ENCODE assay signal across 28 cellular contexts in genomic region chr10:24596531-24596930, GRCh38.
"Had no signal": no experiment of that assay in that cellular context is flagged by ENCODE, and none has a peak within 500 bp of the region (broad histone marks: within the 10 kb centered on the region; RNA-seq: fewer than 3 reads in every experiment).

No MANE protein-coding gene starts in this region.

- H3K27ac Mint-ChIP-seq: natural killer cell; nephron; neural progenitor cell; progenitor cell of endocrine pancreas; stimulated activated effector memory CD8-positive, alpha-beta T cell treated with anti-CD3 and anti-CD28 coated beads, Interleukin-12 subunit alpha, Interleukin-12 subunit beta, amount 100 ng/mL, for 72 hours; stimulated activated naive B cell treated with anti-CD40 and anti-IgM and Interleukin-4, amounts not matched to agents 10 μg/mL and 1 μg/mL and 100 μg/mL, for 72 hours; stimulated activated naive CD8-positive, alpha-beta T cell treated with anti-CD3 and anti-CD28 coated beads, Interleukin-15, Interleukin-2, amounts not matched to agents 100 ng/mL and 50 ng/mL, for 24 hours had no signal

- H3K27me3 ChIP-seq: neural progenitor cell, ovary, right lobe of liver, sigmoid colon, stomach, suprapubic skin, thyroid gland, tibial nerve, upper lobe of left lung, vagina had no signal

- H3K27me3 Mint-ChIP-seq: progenitor cell of endocrine pancreas; stimulated activated naive B cell treated with anti-CD40 and anti-IgM and Interleukin-4, amounts not matched to agents 10 μg/mL and 1 μg/mL and 100 μg/mL, for 72 hours; stimulated activated naive CD8-positive, alpha-beta T cell treated with anti-CD3 and anti-CD28 coated beads, Interleukin-15, Interleukin-2, amounts not matched to agents 100 ng/mL and 50 ng/mL, for 24 hours had no signal

- H3K4me1 ChIP-seq: neural progenitor cell, right lobe of liver, sigmoid colon, stomach, suprapubic skin, thyroid gland, tibial nerve, upper lobe of left lung, vagina had no signal

- H3K27ac ChIP-seq: neural progenitor cell, ovary, parathyroid adenoma, psoas muscle, right lobe of liver, sigmoid colon, stomach, suprapubic skin, thoracic aorta, thyroid gland, tibial nerve, upper lobe of left lung, vagina had no signal

- H3K9me3 Mint-ChIP-seq: natural killer cell; nephron; neural progenitor cell; stimulated activated effector memory CD8-positive, alpha-beta T cell treated with anti-CD3 and anti-CD28 coated beads, Interleukin-12 subunit alpha, Interleukin-12 subunit beta, amount 100 ng/mL, for 72 hours; stimulated activated naive B cell treated with anti-CD40 and anti-IgM and Interleukin-4, amounts not matched to agents 10 μg/mL and 1 μg/mL and 100 μg/mL, for 72 hours; stimulated activated naive CD8-positive, alpha-beta T cell treated with anti-CD3 and anti-CD28 coated beads, Interleukin-15, Interleukin-2, amounts not matched to agents 100 ng/mL and 50 ng/mL, for 24 hours had no signal

- H3K9me3 ChIP-seq: ovary, psoas muscle, right lobe of liver, sigmoid colon, stomach, suprapubic skin, thoracic aorta, thyroid gland, tibial nerve, upper lobe of left lung, vagina had no signal

- DNase-seq: natural killer cell; occipital lobe; ovary; psoas muscle; right cardiac atrium; right lobe of liver; sigmoid colon; small intestine; stimulated activated CD4-positive, alpha-beta T cell treated with anti-CD3 and anti-CD28 coated beads, Interleukin-15, amount 100 ng/mL, for 24 hours; stimulated activated CD4-positive, alpha-beta T cell treated with anti-CD3 and anti-CD28 coated beads, Interleukin-2, amount 100 ng/mL, for 24 hours; stimulated activated CD4-positive, alpha-beta T cell treated with anti-CD3 and anti-CD28 coated beads, Interleukin-2, amount 100 ng/mL, for 48 hours; stimulated activated CD4-positive, alpha-beta T cell treated with anti-CD3 and anti-CD28 coated beads, Interleukin-4, amount 100 ng/mL, for 24 hours; stimulated activated naive B cell treated with anti-CD40 and anti-IgM and Interleukin-4, amounts not matched to agents 10 μg/mL and 1 μg/mL and 100 μg/mL, for 72 hours; stimulated activated naive CD4-positive, alpha-beta T cell treated with Interleukin-2 at 50 U/mL for 16 hours; stomach; thyroid gland; trophoblast cell; upper lobe of left lung had no signal

- H3K9ac ChIP-seq: neural progenitor cell, parathyroid adenoma had no signal

- H3K36me3 ChIP-seq: ovary had no signal

- H3K4me1 Mint-ChIP-seq: nephron; neural progenitor cell; stimulated activated effector memory CD8-positive, alpha-beta T cell treated with anti-CD3 and anti-CD28 coated beads, Interleukin-12 subunit alpha, Interleukin-12 subunit beta, amount 100 ng/mL, for 72 hours; stimulated activated naive B cell treated with anti-CD40 and anti-IgM and Interleukin-4, amounts not matched to agents 10 μg/mL and 1 μg/mL and 100 μg/mL, for 72 hours had no signal

- H3K4me3 ChIP-seq: neural progenitor cell, ovary, psoas muscle, right lobe of liver, sigmoid colon, stomach, suprapubic skin, thoracic aorta, thyroid gland, tibial nerve, upper lobe of left lung, vagina had no signal

- H3K4me3 Mint-ChIP-seq: natural killer cell; nephron; neural progenitor cell; stimulated activated effector memory CD8-positive, alpha-beta T cell treated with anti-CD3 and anti-CD28 coated beads, Interleukin-12 subunit alpha, Interleukin-12 subunit beta, amount 100 ng/mL, for 72 hours; stimulated activated naive B cell treated with anti-CD40 and anti-IgM and Interleukin-4, amounts not matched to agents 10 μg/mL and 1 μg/mL and 100 μg/mL, for 72 hours; stimulated activated naive CD8-positive, alpha-beta T cell treated with anti-CD3 and anti-CD28 coated beads, Interleukin-15, Interleukin-2, amounts not matched to agents 100 ng/mL and 50 ng/mL, for 24 hours had no signal
